In the genomic region with DNA sequence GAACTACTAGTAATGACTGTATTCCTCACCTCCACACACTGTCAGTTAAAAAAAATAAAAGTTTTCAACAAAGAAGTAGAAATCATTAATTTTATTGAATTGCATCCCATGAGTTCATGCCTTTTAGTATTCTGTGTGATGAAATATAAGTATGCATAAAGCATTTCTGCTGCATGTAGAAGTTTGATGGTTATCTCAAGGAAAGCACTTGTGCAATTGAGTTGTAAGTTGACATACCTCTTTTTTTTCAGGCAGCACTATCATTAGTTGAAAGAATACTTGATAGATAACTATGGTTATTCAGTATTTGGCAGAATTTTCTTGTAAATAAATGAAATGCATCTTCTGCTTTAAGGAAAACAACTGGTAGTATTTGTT, we compare ENCODE assay signal across 1 cellular context.
TF ChIP-seq lines count a peak whose summit lies in the region.

No MANE protein-coding gene starts in this region.

TF ChIP-seq in HepG2, 621 proteins besides CTCF, POLR2A, EP300 and RAD21 (continued from another document):
- TF ChIP-seq, protein P1, sequence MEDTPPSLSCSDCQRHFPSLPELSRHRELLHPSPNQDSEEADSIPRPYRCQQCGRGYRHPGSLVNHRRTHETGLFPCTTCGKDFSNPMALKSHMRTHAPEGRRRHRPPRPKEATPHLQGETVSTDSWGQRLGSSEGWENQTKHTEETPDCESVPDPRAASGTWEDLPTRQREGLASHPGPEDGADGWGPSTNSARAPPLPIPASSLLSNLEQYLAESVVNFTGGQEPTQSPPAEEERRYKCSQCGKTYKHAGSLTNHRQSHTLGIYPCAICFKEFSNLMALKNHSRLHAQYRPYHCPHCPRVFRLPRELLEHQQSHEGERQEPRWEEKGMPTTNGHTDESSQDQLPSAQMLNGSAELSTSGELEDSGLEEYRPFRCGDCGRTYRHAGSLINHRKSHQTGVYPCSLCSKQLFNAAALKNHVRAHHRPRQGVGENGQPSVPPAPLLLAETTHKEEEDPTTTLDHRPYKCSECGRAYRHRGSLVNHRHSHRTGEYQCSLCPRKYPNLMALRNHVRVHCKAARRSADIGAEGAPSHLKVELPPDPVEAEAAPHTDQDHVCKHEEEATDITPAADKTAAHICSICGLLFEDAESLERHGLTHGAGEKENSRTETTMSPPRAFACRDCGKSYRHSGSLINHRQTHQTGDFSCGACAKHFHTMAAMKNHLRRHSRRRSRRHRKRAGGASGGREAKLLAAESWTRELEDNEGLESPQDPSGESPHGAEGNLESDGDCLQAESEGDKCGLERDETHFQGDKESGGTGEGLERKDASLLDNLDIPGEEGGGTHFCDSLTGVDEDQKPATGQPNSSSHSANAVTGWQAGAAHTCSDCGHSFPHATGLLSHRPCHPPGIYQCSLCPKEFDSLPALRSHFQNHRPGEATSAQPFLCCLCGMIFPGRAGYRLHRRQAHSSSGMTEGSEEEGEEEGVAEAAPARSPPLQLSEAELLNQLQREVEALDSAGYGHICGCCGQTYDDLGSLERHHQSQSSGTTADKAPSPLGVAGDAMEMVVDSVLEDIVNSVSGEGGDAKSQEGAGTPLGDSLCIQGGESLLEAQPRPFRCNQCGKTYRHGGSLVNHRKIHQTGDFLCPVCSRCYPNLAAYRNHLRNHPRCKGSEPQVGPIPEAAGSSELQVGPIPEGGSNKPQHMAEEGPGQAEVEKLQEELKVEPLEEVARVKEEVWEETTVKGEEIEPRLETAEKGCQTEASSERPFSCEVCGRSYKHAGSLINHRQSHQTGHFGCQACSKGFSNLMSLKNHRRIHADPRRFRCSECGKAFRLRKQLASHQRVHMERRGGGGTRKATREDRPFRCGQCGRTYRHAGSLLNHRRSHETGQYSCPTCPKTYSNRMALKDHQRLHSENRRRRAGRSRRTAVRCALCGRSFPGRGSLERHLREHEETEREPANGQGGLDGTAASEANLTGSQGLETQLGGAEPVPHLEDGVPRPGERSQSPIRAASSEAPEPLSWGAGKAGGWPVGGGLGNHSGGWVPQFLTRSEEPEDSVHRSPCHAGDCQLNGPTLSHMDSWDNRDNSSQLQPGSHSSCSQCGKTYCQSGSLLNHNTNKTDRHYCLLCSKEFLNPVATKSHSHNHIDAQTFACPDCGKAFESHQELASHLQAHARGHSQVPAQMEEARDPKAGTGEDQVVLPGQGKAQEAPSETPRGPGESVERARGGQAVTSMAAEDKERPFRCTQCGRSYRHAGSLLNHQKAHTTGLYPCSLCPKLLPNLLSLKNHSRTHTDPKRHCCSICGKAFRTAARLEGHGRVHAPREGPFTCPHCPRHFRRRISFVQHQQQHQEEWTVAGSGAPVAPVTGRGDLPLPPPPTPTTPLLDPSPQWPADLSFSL (CRISPR knock-in tag; IDR thresholded peaks at IDR 0.05), result no peak
- TF ChIP-seq CEBPB (IDR thresholded peaks at IDR 0.05; ENCODE audit: borderline replicate concordance, low read depth, low read length) (peak; percentile 36; the same call in 1 of the 2 replicates), MATR3 (CRISPR knock-in tag; IDR thresholded peaks at IDR 0.05) (no peak), ATF7 (IDR thresholded peaks at IDR 0.05) (no peak), ATF7 (CRISPR knock-in tag; IDR thresholded peaks at IDR 0.05) (no peak), PHF21A (CRISPR knock-in tag; IDR thresholded peaks at IDR 0.05) (no peak), FOXA3 (CRISPR knock-in tag; IDR thresholded peaks at IDR 0.05) (no peak), ZNF552 (CRISPR knock-in tag; IDR thresholded peaks at IDR 0.05; ENCODE audit: borderline replicate concordance) (no peak), TCF7L2 (IDR thresholded peaks at IDR 0.05; ENCODE audit: low read depth, low read length) (peak; percentile 35; the same call in 1 of the 2 replicates), ZNF781 (CRISPR knock-in tag; IDR thresholded peaks at IDR 0.05; ENCODE audit: borderline replicate concordance, not compliant biosample characterization) (no peak), SRSF1 (optimal IDR thresholded peaks at IDR 0.05; ENCODE audit: low read depth, low read length) (no peak), CBFB (CRISPR knock-in tag; IDR thresholded peaks at IDR 0.05) (no peak), KLF9 (CRISPR knock-in tag; IDR thresholded peaks at IDR 0.05; ENCODE audit: low read depth) (no peak), SMYD3 (CRISPR knock-in tag; IDR thresholded peaks at IDR 0.05) (no peak), CEBPG (CRISPR knock-in tag; IDR thresholded peaks at IDR 0.05) (peak; percentile 14; the same call in 1 of the 2 replicates), KLF12 (CRISPR knock-in tag; IDR thresholded peaks at IDR 0.05; ENCODE audit: borderline replicate concordance) (no peak), RXRA (CRISPR knock-in tag; IDR thresholded peaks at IDR 0.05) (no peak)
- TF ChIP-seq, protein P2, sequence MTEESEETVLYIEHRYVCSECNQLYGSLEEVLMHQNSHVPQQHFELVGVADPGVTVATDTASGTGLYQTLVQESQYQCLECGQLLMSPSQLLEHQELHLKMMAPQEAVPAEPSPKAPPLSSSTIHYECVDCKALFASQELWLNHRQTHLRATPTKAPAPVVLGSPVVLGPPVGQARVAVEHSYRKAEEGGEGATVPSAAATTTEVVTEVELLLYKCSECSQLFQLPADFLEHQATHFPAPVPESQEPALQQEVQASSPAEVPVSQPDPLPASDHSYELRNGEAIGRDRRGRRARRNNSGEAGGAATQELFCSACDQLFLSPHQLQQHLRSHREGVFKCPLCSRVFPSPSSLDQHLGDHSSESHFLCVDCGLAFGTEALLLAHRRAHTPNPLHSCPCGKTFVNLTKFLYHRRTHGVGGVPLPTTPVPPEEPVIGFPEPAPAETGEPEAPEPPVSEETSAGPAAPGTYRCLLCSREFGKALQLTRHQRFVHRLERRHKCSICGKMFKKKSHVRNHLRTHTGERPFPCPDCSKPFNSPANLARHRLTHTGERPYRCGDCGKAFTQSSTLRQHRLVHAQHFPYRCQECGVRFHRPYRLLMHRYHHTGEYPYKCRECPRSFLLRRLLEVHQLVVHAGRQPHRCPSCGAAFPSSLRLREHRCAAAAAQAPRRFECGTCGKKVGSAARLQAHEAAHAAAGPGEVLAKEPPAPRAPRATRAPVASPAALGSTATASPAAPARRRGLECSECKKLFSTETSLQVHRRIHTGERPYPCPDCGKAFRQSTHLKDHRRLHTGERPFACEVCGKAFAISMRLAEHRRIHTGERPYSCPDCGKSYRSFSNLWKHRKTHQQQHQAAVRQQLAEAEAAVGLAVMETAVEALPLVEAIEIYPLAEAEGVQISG (CRISPR knock-in tag; IDR thresholded peaks at IDR 0.05), result no peak
- TF ChIP-seq, protein P3, sequence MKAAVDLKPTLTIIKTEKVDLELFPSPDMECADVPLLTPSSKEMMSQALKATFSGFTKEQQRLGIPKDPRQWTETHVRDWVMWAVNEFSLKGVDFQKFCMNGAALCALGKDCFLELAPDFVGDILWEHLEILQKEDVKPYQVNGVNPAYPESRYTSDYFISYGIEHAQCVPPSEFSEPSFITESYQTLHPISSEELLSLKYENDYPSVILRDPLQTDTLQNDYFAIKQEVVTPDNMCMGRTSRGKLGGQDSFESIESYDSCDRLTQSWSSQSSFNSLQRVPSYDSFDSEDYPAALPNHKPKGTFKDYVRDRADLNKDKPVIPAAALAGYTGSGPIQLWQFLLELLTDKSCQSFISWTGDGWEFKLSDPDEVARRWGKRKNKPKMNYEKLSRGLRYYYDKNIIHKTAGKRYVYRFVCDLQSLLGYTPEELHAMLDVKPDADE (CRISPR knock-in tag; IDR thresholded peaks at IDR 0.05), result no peak
- TF ChIP-seq, protein P4, sequence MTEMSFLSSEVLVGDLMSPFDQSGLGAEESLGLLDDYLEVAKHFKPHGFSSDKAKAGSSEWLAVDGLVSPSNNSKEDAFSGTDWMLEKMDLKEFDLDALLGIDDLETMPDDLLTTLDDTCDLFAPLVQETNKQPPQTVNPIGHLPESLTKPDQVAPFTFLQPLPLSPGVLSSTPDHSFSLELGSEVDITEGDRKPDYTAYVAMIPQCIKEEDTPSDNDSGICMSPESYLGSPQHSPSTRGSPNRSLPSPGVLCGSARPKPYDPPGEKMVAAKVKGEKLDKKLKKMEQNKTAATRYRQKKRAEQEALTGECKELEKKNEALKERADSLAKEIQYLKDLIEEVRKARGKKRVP (CRISPR knock-in tag; IDR thresholded peaks at IDR 0.05), result 0 out of 4 replicates have a peak, but pooled peaks of 1 of the 2 experiments have one; percentile 22
- TF ChIP-seq, protein P5, sequence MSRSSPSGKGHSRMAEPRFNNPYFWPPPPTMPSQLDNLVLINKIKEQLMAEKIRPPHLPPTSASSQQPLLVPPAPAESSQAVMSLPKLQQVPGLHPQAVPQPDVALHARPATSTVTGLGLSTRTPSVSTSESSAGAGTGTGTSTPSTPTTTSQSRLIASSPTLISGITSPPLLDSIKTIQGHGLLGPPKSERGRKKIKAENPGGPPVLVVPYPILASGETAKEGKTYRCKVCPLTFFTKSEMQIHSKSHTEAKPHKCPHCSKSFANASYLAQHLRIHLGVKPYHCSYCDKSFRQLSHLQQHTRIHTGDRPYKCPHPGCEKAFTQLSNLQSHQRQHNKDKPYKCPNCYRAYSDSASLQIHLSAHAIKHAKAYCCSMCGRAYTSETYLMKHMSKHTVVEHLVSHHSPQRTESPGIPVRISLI (CRISPR knock-in tag; IDR thresholded peaks at IDR 0.05; ENCODE audit: borderline replicate concordance), result peak; percentile 12; the same call in 1 of the 2 replicates
